In the genomic region with DNA sequence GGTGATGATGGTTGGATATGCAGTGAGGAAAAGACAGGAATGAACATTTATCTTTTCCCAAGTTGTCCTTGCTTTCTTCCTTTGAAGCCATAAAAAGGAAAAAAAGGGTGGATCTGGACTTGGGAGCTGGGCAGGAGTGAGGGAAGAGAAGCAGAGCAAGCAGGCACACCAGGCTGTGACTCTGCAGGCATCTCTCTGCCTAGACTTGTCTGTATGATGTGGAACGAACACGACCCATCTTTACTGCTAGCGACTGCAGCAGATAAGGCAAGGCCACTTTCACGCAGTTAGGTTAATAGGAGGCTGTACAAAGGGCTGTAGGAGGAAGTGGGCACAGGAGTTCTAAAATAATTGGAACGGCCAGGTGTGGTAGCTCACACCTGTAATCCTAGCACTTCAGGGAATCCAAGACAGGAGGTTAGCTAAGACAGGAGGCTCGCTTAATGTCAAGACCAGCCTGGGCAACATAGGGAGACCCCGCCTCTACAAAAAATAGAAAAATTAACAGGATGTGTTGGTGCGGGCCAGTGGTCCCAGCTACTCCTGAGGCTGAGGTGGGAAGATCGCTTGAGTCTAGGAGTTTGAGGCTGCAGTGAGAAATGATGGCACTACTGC, we compare ENCODE assay signal across 9 cellular contexts. TPM values are rescaled to one million over a fixed set of nuclear protein-coding genes. Genes with fewer than 3 reads are reported as not detected.
DNase-seq lines count a peak whose midpoint lies in the region; ATAC-seq, FAIRE-seq and TF ChIP-seq lines count a peak whose summit lies in the region.
"Had no signal": no experiment of that assay in that cellular context is flagged by ENCODE, and none has a peak within 500 bp of the region (broad histone marks: within the 10 kb centered on the region; RNA-seq: fewer than 3 reads in every experiment).

No MANE protein-coding gene starts in this region.

- ATAC-seq in DND-41 (ENCODE audit: insufficient read depth, low read depth), result no peak
- no peak for ATAC-seq in activated CD8-positive, alpha-beta T cell treated with anti-CD3 and anti-CD28 coated beads, Interleukin-2, amount 10 ng/mL, durations not matched to agents 7 days and 5 days

- H3K27ac ChIP-seq in BLaER1 (no peak overlapping the region), DND-41 (ENCODE audit: low read length) (no peak overlapping the region), mesendoderm (ENCODE audit: low read depth, low read length) (no peak overlapping the region), substantia nigra (ENCODE audit: low read depth, low read length, poor library complexity, severe bottlenecking) (no peak overlapping the region)

- H2AFZ ChIP-seq in DND-41 (ENCODE audit: low read depth, low read length), result peak overlapping the region; percentile 42

- H4K5ac ChIP-seq in mesendoderm (ENCODE audit: low read length), result no peak overlapping the region

- H3K9me3 ChIP-seq in BLaER1 (peaks cover 13% of the 10 kb centered on the region), DND-41 (ENCODE audit: insufficient read depth, low read length, severe bottlenecking) (peaks cover 3% of the 10 kb centered on the region)

- no peak overlapping the region for H3K27ac Mint-ChIP-seq in activated CD8-positive, alpha-beta T cell treated with anti-CD3 and anti-CD28 coated beads, Interleukin-2, amount 10 ng/mL, durations not matched to agents 7 days and 5 days

- H4K20me1 ChIP-seq in BLaER1 (peaks cover 26% of the 10 kb centered on the region), DND-41 (ENCODE audit: insufficient read depth, low read length) (peaks cover 13% of the 10 kb centered on the region; the same call in 1 of the 2 replicates)

- H3K9me3 Mint-ChIP-seq in activated CD8-positive, alpha-beta T cell treated with anti-CD3 and anti-CD28 coated beads, Interleukin-2, amount 10 ng/mL, durations not matched to agents 7 days and 5 days (ENCODE audit: insufficient read depth), result peaks cover 9% of the 10 kb centered on the region

- H3K9ac ChIP-seq in BLaER1 (no peak overlapping the region; the same call in 1 of the 2 replicates), DND-41 (ENCODE audit: low read depth, low read length) (peak overlapping the region; percentile 96), mesendoderm (ENCODE audit: low read length) (no peak overlapping the region)

- H3K27me3 Mint-ChIP-seq in activated CD8-positive, alpha-beta T cell treated with anti-CD3 and anti-CD28 coated beads, Interleukin-2, amount 10 ng/mL, durations not matched to agents 7 days and 5 days (ENCODE audit: low read depth), result no peaks in the 10 kb centered on the region

- H3K79me1 ChIP-seq in mesendoderm (ENCODE audit: low read length), result no peaks in the 10 kb centered on the region

- H3K4me3 Mint-ChIP-seq in activated CD8-positive, alpha-beta T cell treated with anti-CD3 and anti-CD28 coated beads, Interleukin-2, amount 10 ng/mL, durations not matched to agents 7 days and 5 days, result peak overlapping the region; percentile 26

- H3K27me3 ChIP-seq in BLaER1, result no peaks in the 10 kb centered on the region
- H3K27me3 ChIP-seq in DND-41 (ENCODE audit: insufficient read depth, low read length, poor library complexity), result no peaks in the 10 kb centered on the region
- H3K27me3 ChIP-seq in mesendoderm (ENCODE audit: insufficient read depth, low read length, poor library complexity), result no peaks in the 10 kb centered on the region

- H3K4me3 ChIP-seq in BLaER1, result peak overlapping the region; percentile 88; the same call in 1 of the 2 replicates
- peak overlapping the region in 1 of 2 experiments; percentile 96; a peak in 1 of 4 replicates for H3K4me3 ChIP-seq in DND-41 (ENCODE audit: low read depth in 1 of 2, low read length in 2 of 2)
- no peak overlapping the region for H3K4me3 ChIP-seq in mesendoderm (ENCODE audit: low read length)

- no peak overlapping the region for H3K23ac ChIP-seq in mesendoderm (ENCODE audit: low read length)

- H4K8ac ChIP-seq in mesendoderm (ENCODE audit: low read depth, low read length), result no peak overlapping the region

- H3K4me1 ChIP-seq in BLaER1 (peaks cover 29% of the 10 kb centered on the region), DND-41 (ENCODE audit: insufficient read depth, low read length) (peaks cover 35% of the 10 kb centered on the region), mesendoderm (ENCODE audit: control insufficient read depth, low read depth, low read length) (no peaks in the 10 kb centered on the region)

- H3K56ac ChIP-seq in mesendoderm (ENCODE audit: low read length), result peak overlapping the region; percentile 35

- H3K79me2 ChIP-seq in DND-41 (ENCODE audit: insufficient read depth, low read length) (peaks cover 37% of the 10 kb centered on the region), mesendoderm (ENCODE audit: control insufficient read depth, insufficient read depth, low read length) (peaks cover 26% of the 10 kb centered on the region)

- H3K4ac ChIP-seq in mesendoderm (ENCODE audit: low read depth, low read length), result no peak overlapping the region

- H3K4me2 ChIP-seq in BLaER1, result peak overlapping the region; percentile 77
- peak overlapping the region; percentile 70 for H3K4me2 ChIP-seq in DND-41 (ENCODE audit: insufficient read depth, low read length)
- H3K4me2 ChIP-seq in mesendoderm (ENCODE audit: low read length), result no peak overlapping the region

- no peak overlapping the region for H2BK120ac ChIP-seq in mesendoderm (ENCODE audit: low read depth, low read length)

- H3K4me1 Mint-ChIP-seq in activated CD8-positive, alpha-beta T cell treated with anti-CD3 and anti-CD28 coated beads, Interleukin-2, amount 10 ng/mL, durations not matched to agents 7 days and 5 days (ENCODE audit: low read depth), result peaks cover 30% of the 10 kb centered on the region

- FAIRE-seq in HTR-8/SVneo (lab: Jason Lieb, UNC), result no peak

- no CpG with 5 or more reads among the region's 9 CpGs for WGBS in mesendoderm (ENCODE audit: extremely low coverage, insufficient coverage, low lambda C conversion rate)

- POLR2A ChIA-PET in activated CD8-positive, alpha-beta T cell treated with anti-CD3 and anti-CD28 coated beads, Interleukin-2, amount 10 ng/mL, durations not matched to agents 7 days and 5 days (lab: Charles Lee), result interaction anchor here (0.6 to 0.8 kb wide), 3 partner anchors 26 to 336 kb away, joined by 3 read pairs; no protein-coding TSS in a partner anchor

- CTCF ChIA-PET in activated CD8-positive, alpha-beta T cell treated with anti-CD3 and anti-CD28 coated beads, Interleukin-2, amount 10 ng/mL, durations not matched to agents 7 days and 5 days (lab: Charles Lee), result interaction anchor here (0.6 to 1.8 kb wide), 5 partner anchors 26 to 260 kb away, joined by 3 to 9 read pairs (median 3); no protein-coding TSS in a partner anchor

- peaks cover 18% of the 10 kb centered on the region for H3K36me3 Mint-ChIP-seq in activated CD8-positive, alpha-beta T cell treated with anti-CD3 and anti-CD28 coated beads, Interleukin-2, amount 10 ng/mL, durations not matched to agents 7 days and 5 days (ENCODE audit: low read depth)

- no peak overlapping the region for H2BK15ac ChIP-seq in mesendoderm (replicated peaks; ENCODE audit: low read depth)

- H2BK5ac ChIP-seq in mesendoderm (ENCODE audit: low read length), result no peak overlapping the region

- TF ChIP-seq CTCF in DND-41 (IDR thresholded peaks at IDR 0.05; ENCODE audit: borderline replicate concordance, extremely low read depth, low read length, poor library complexity, severe bottlenecking), result no peak

- DNase-seq in DND-41, result peak; percentile 20
- DNase-seq in activated CD8-positive, alpha-beta T cell treated with anti-CD3 and anti-CD28 coated beads, Interleukin-2, amount 10 ng/mL, durations not matched to agents 7 days and 5 days, result no peak
- DNase-seq in mesendoderm, result no peak
- no peak for DNase-seq in substantia nigra (lab: John Stamatoyannopoulos, UW)
- DNase-seq in HTR-8/SVneo (ENCODE audit: insufficient read length, low spot score), result no peak
- DNase-seq in NCI-H526 treated with DMSO at 0.1 percent for 48 hours (lab: John Stamatoyannopoulos, UW), result no peak
- no peak for DNase-seq in NCI-H226
- DNase-seq: cortex of kidney had no signal

- H3K18ac ChIP-seq in mesendoderm (ENCODE audit: low read length), result no peak overlapping the region

- H2AK5ac ChIP-seq in mesendoderm (ENCODE audit: low read length), result no peak overlapping the region

- H3K36me3 ChIP-seq in BLaER1 (peaks cover 4% of the 10 kb centered on the region; the same call in 1 of the 2 replicates), DND-41 (ENCODE audit: insufficient read depth, low read length) (peaks cover 6% of the 10 kb centered on the region; the same call in 1 of the 2 replicates), mesendoderm (ENCODE audit: control insufficient read depth, insufficient read depth, low read length) (no peaks in the 10 kb centered on the region)

RNA-seq across cellular contexts. Expression of gene URI1, which starts 1.0 kb away (rescaled TPM):
- 10 to 100 TPM; 48.1 to 54.3 TPM for total RNA-seq in activated CD8-positive, alpha-beta T cell treated with anti-CD3 and anti-CD28 coated beads, Interleukin-2, amount 10 ng/mL, durations not matched to agents 7 days and 5 days
- 50.9 TPM for polyA plus RNA-seq in mesendoderm (2013, experiment 1 of 2)
- polyA plus RNA-seq in mesendoderm (2013, experiment 2 of 2), result 50.8 TPM
